Comparison of ENCODE assay signal across 34 cellular contexts in the genomic region with DNA sequence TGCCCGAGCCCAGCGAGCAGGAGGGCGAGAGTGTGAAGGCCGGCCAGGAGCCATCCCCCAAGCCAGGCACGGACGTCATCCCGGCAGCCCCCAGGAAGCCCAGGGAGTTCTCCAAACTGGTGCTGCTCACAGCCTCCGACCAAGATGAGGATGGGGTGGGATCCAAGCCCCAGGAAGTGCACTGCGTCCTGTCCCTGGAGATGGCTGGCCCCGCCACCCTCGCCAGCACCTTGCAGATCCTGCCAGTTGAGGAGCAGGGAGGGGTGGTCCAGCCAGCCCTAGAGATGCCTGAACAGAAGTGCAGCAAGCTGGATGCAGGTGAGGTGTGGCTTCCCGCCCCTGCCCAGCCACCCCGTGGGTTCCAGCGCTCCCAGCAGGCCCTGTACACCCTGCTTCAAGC. TPM values are rescaled to one million over a fixed set of nuclear protein-coding genes. Genes with fewer than 3 reads are reported as not detected.
"Had no signal": no experiment of that assay in that cellular context is flagged by ENCODE, and none has a peak within 500 bp of the region (broad histone marks: within the 10 kb centered on the region; RNA-seq: fewer than 3 reads in every experiment).

No MANE protein-coding gene starts in this region.

- H3K36me3 ChIP-seq: breast epithelium had no signal

- H3K9me3 Mint-ChIP-seq: activated B cell treated with CpG ODN at 0.5 μM for 24 hours; activated CD4-positive, alpha-beta memory T cell treated with anti-CD3 and anti-CD28 coated beads for 36 hours; activated CD4-positive, alpha-beta T cell treated with anti-CD3 and anti-CD28 coated beads, Interleukin-2, amount 10 ng/mL, durations not matched to agents 24 days and 14 days; activated CD8-positive, alpha-beta T cell treated with anti-CD3 and anti-CD28 coated beads for 36 hours; activated naive CD4-positive, alpha-beta T cell treated with anti-CD3 and anti-CD28 coated beads, Interleukin-2, amount 10 ng/mL, durations not matched to agents 7 days and 5 days; activated naive CD4-positive, alpha-beta T cell treated with anti-CD3 and anti-CD28 coated beads, Interleukin-2, amount 50 U/mL, for 24 hours; activated naive CD8-positive, alpha-beta T cell treated with anti-CD3 and anti-CD28 coated beads, Interleukin-2, amount 10 ng/mL, durations not matched to agents 7 days and 5 days; activated naive CD8-positive, alpha-beta T cell treated with anti-CD3 and anti-CD28 coated beads, Interleukin-2, amount 50 U/mL, for 24 hours; activated T-cell treated with anti-CD3 and anti-CD28 coated beads, Interleukin-2, amount 50 U/mL, for 24 hours; activated T-helper 2 cell treated with anti-CD3 and anti-CD28 coated beads, Interferon-gamma antibody, Interleukin-2, Interleukin-4, amounts not matched to agents 10 μg/mL and 5 μg/mL and 100 μg/mL, durations not matched to agents 14 hours and 24 hours and 36 hours; T-helper 1 cell treated with Interleukin-12 subunit alpha and Interleukin-12 subunit beta and Interleukin-4 antibody, amounts not matched to agents 30 μg/mL and 1 μg/mL, for 36 hours; T-helper 2 cell treated with Interferon-gamma antibody and Interleukin-4, amounts not matched to agents 5 μg/mL and 100 μg/mL, for 36 hours had no signal

- H3K4me3 Mint-ChIP-seq: activated B cell treated with CpG ODN at 0.5 μM for 24 hours; activated CD4-positive, alpha-beta memory T cell treated with anti-CD3 and anti-CD28 coated beads for 36 hours; activated CD4-positive, alpha-beta T cell treated with anti-CD3 and anti-CD28 coated beads, Interleukin-2, amount 10 ng/mL, durations not matched to agents 24 days and 14 days; activated CD8-positive, alpha-beta T cell treated with anti-CD3 and anti-CD28 coated beads for 36 hours; activated naive CD4-positive, alpha-beta T cell treated with anti-CD3 and anti-CD28 coated beads, Interleukin-2, amount 10 ng/mL, durations not matched to agents 7 days and 5 days; activated naive CD4-positive, alpha-beta T cell treated with anti-CD3 and anti-CD28 coated beads, Interleukin-2, amount 50 U/mL, for 24 hours; activated naive CD8-positive, alpha-beta T cell; activated naive CD8-positive, alpha-beta T cell treated with anti-CD3 and anti-CD28 coated beads, Interleukin-2, amount 10 ng/mL, durations not matched to agents 7 days and 5 days; activated naive CD8-positive, alpha-beta T cell treated with anti-CD3 and anti-CD28 coated beads, Interleukin-2, amount 50 U/mL, for 24 hours; activated T-cell treated with anti-CD3 and anti-CD28 coated beads, Interleukin-2, amount 50 U/mL, for 24 hours; T-helper 1 cell treated with Interleukin-12 subunit alpha and Interleukin-12 subunit beta and Interleukin-4 antibody, amounts not matched to agents 30 μg/mL and 1 μg/mL, for 36 hours; T-helper 2 cell treated with Interferon-gamma antibody and Interleukin-4, amounts not matched to agents 5 μg/mL and 100 μg/mL, for 36 hours had no signal

- FAIRE-seq: astrocyte, TTC549 had no signal

- ATAC-seq: activated CD8-positive, alpha-beta T cell treated with anti-CD3 and anti-CD28 coated beads for 36 hours; activated naive CD8-positive, alpha-beta T cell treated with anti-CD3 and anti-CD28 coated beads, Interleukin-2, amount 50 U/mL, for 24 hours; body of pancreas had no signal

- H3K27me3 Mint-ChIP-seq: activated B cell treated with CpG ODN at 0.5 μM for 24 hours; activated CD4-positive, alpha-beta memory T cell treated with anti-CD3 and anti-CD28 coated beads for 36 hours; activated CD4-positive, alpha-beta T cell treated with anti-CD3 and anti-CD28 coated beads, Interleukin-2, amount 10 ng/mL, durations not matched to agents 24 days and 14 days; activated CD8-positive, alpha-beta T cell treated with anti-CD3 and anti-CD28 coated beads for 36 hours; activated naive CD4-positive, alpha-beta T cell treated with anti-CD3 and anti-CD28 coated beads, Interleukin-2, amount 10 ng/mL, durations not matched to agents 7 days and 5 days; activated naive CD4-positive, alpha-beta T cell treated with anti-CD3 and anti-CD28 coated beads, Interleukin-2, amount 50 U/mL, for 24 hours; activated naive CD8-positive, alpha-beta T cell; activated naive CD8-positive, alpha-beta T cell treated with anti-CD3 and anti-CD28 coated beads, Interleukin-2, amount 10 ng/mL, durations not matched to agents 7 days and 5 days; activated naive CD8-positive, alpha-beta T cell treated with anti-CD3 and anti-CD28 coated beads, Interleukin-2, amount 50 U/mL, for 24 hours; activated T-cell treated with anti-CD3 and anti-CD28 coated beads, Interleukin-2, amount 50 U/mL, for 24 hours had no signal

- H3K9me3 ChIP-seq: body of pancreas, breast epithelium had no signal

- H3K27ac ChIP-seq: body of pancreas, brain microvascular endothelial cell, breast epithelium had no signal

- DNase-seq: activated B cell treated with CpG ODN at 0.5 μM for 24 hours; activated CD4-positive, alpha-beta memory T cell treated with anti-CD3 and anti-CD28 coated beads for 36 hours; activated CD4-positive, alpha-beta T cell treated with anti-CD3 and anti-CD28 coated beads for 4 hours; activated CD4-positive, alpha-beta T cell treated with anti-CD3 and anti-CD28 coated beads, Interleukin-2, amount 10 ng/mL, durations not matched to agents 24 days and 14 days; activated CD4-positive, alpha-beta T cell treated with anti-CD3 and anti-CD28 coated beads, Interleukin-2, amount 50 U/mL, for 1 hour; activated CD4-positive, alpha-beta T cell treated with anti-CD3 and anti-CD28 coated beads, Interleukin-2, amount 50 U/mL, for 4 hours; activated CD4-positive, CD25-positive, alpha-beta regulatory T cell treated with anti-CD3 and anti-CD28 coated beads, Interleukin-2, amount 50 U/mL, for 72 hours; activated CD8-positive, alpha-beta memory T cell treated with anti-CD3 and anti-CD28 coated beads, Interleukin-2, amount 50 U/mL, for 48 hours; activated CD8-positive, alpha-beta T cell treated with anti-CD3 and anti-CD28 coated beads for 36 hours; activated effector memory CD4-positive, alpha-beta T cell treated with Interleukin-2 at 50 U/mL for 16 hours; activated gamma-delta T cell; activated naive CD4-positive, alpha-beta T cell treated with anti-CD3 and anti-CD28 coated beads, Interleukin-2, amount 10 ng/mL, durations not matched to agents 7 days and 5 days; activated naive CD4-positive, alpha-beta T cell treated with Interleukin-2 at 50 U/mL for 16 hours; activated naive CD8-positive, alpha-beta T cell treated with anti-CD3 and anti-CD28 coated beads, Interleukin-2, amount 10 ng/mL, durations not matched to agents 7 days and 5 days; activated naive CD8-positive, alpha-beta T cell treated with anti-CD3 and anti-CD28 coated beads, Interleukin-2, amount 50 U/mL, for 24 hours; activated T-cell treated with anti-CD3 and anti-CD28 coated beads, Interleukin-2, amount 50 U/mL, for 24 hours; activated T-cell treated with anti-CD3 and anti-CD28 coated beads, Interleukin-2, amount 50 U/mL, for 48 hours; amygdala; anterior cingulate cortex; body of pancreas; brain microvascular endothelial cell; central memory CD4-positive, alpha-beta T cell; T-helper 2 cell; T-helper 9 cell had no signal

- H3K4me3 ChIP-seq: body of pancreas, breast epithelium had no signal

- H3K4me1 ChIP-seq: breast epithelium had no signal

- H3K27ac Mint-ChIP-seq: activated B cell treated with CpG ODN at 0.5 μM for 24 hours; activated CD4-positive, alpha-beta memory T cell treated with anti-CD3 and anti-CD28 coated beads for 36 hours; activated CD4-positive, alpha-beta T cell treated with anti-CD3 and anti-CD28 coated beads, Interleukin-2, amount 10 ng/mL, durations not matched to agents 24 days and 14 days; activated CD8-positive, alpha-beta T cell treated with anti-CD3 and anti-CD28 coated beads for 36 hours; activated naive CD4-positive, alpha-beta T cell treated with anti-CD3 and anti-CD28 coated beads, Interleukin-2, amount 10 ng/mL, durations not matched to agents 7 days and 5 days; activated naive CD4-positive, alpha-beta T cell treated with anti-CD3 and anti-CD28 coated beads, Interleukin-2, amount 50 U/mL, for 24 hours; activated naive CD8-positive, alpha-beta T cell; activated naive CD8-positive, alpha-beta T cell treated with anti-CD3 and anti-CD28 coated beads, Interleukin-2, amount 10 ng/mL, durations not matched to agents 7 days and 5 days; activated naive CD8-positive, alpha-beta T cell treated with anti-CD3 and anti-CD28 coated beads, Interleukin-2, amount 50 U/mL, for 24 hours; activated T-cell treated with anti-CD3 and anti-CD28 coated beads, Interleukin-2, amount 50 U/mL, for 24 hours; activated T-helper 2 cell treated with anti-CD3 and anti-CD28 coated beads, Interferon-gamma antibody, Interleukin-2, Interleukin-4, amounts not matched to agents 10 μg/mL and 5 μg/mL and 100 μg/mL, durations not matched to agents 14 hours and 24 hours and 36 hours; T-helper 1 cell treated with Interleukin-12 subunit alpha and Interleukin-12 subunit beta and Interleukin-4 antibody, amounts not matched to agents 30 μg/mL and 1 μg/mL, for 36 hours; T-helper 2 cell treated with Interferon-gamma antibody and Interleukin-4, amounts not matched to agents 5 μg/mL and 100 μg/mL, for 36 hours had no signal

- H3K27me3 ChIP-seq: body of pancreas, brain microvascular endothelial cell, breast epithelium had no signal

RNA-seq across cellular contexts. Expression of a gene that starts 34.4 kb away (rescaled TPM):
- total RNA-seq: activated CD4-positive, alpha-beta memory T cell treated with anti-CD3 and anti-CD28 coated beads for 36 hours; cardiac septum; cerebellum had no signal
